Comparison of ENCODE assay signal across 7 cellular contexts in genomic region chr4:6308890-6309643, GRCh38. TPM values are rescaled to one million over a fixed set of nuclear protein-coding genes. Genes with fewer than 3 reads are reported as not detected.
DNase-seq lines count a peak whose midpoint lies in the region; ATAC-seq and TF ChIP-seq lines count a peak whose summit lies in the region.

No MANE protein-coding gene starts in this region.

- no peak overlapping the region for H2BK15ac ChIP-seq in IMR-90 (ENCODE audit: low read depth, low read length)

- H3K23ac ChIP-seq in IMR-90 (ENCODE audit: low read depth, low read length), result no peak overlapping the region

- peaks cover 3% of the 10 kb centered on the region; the same call in 1 of the 2 replicates for H3K36me3 ChIP-seq in IMR-90 (ENCODE audit: control insufficient read depth, insufficient read depth, low read length)

- H2BK5ac ChIP-seq in IMR-90 (ENCODE audit: low read depth, low read length, poor library complexity, severe bottlenecking), result no peak overlapping the region

- WGBS in IMR-90 (ENCODE audit: extremely low coverage in 2 of 2, insufficient read length in 1 of 2), 2 experiments, result 10% methylated on average over 23 of the region's 65 CpGs; no CpG with 5 or more reads in 1 of the 2 experiments

- peak; percentile 62 for ATAC-seq in IMR-90 (ENCODE audit: low read depth)
- no peak for ATAC-seq in GM18907 (IDR thresholded peaks at IDR 0.05; ENCODE audit: unreplicated experiment)
- ATAC-seq in GM19455 (IDR thresholded peaks at IDR 0.05; ENCODE audit: unreplicated experiment), result no peak
- ATAC-seq in HG02623 (IDR thresholded peaks at IDR 0.05; ENCODE audit: unreplicated experiment), result no peak

- CTCF ChIA-PET in IMR-90 (lab: Yijun Ruan, JAX), result no interaction called here

- H2BK20ac ChIP-seq in IMR-90 (ENCODE audit: low read depth, low read length), result no peak overlapping the region

- H3K14ac ChIP-seq in IMR-90 (replicated peaks; ENCODE audit: low read depth, low read length), result no peak overlapping the region

- TF ChIP-seq RAD21 in IMR-90 (IDR thresholded peaks at IDR 0.05; ENCODE audit: low read length), result no peak

- H3K4me3 ChIP-seq in IMR-90 (ENCODE audit: insufficient read depth, low read depth, low read length) (peak overlapping the region; percentile 21), iPS-11a (ENCODE audit: low read depth, low read length) (peak overlapping the region; percentile 14)

- no peak overlapping the region for H3K4ac ChIP-seq in IMR-90 (ENCODE audit: low read depth, low read length)

- H3K4me1 ChIP-seq in IMR-90 (ENCODE audit: control insufficient read depth, insufficient read depth, low read length), result no peaks in the 10 kb centered on the region

- no peak overlapping the region; the same call in 1 of the 2 replicates for H3K4me2 ChIP-seq in IMR-90 (ENCODE audit: low read depth, low read length)

- in situ Hi-C loops in IMR-90 (cut with MboI; ENCODE audit: low sequenced_read_pairs), result no loop called here

- intact Hi-C loops in IMR-90 (cut with micrococcal nuclease), result no loop called here

- H3K27me3 ChIP-seq in IMR-90 (ENCODE audit: control insufficient read depth, insufficient read depth, low read length), result peaks cover 28% of the 10 kb centered on the region

- peaks cover 5% of the 10 kb centered on the region for H3K9me3 ChIP-seq in IMR-90 (ENCODE audit: control insufficient read depth, insufficient read depth, low read length)

- dilution Hi-C loops in IMR-90 (cut with HindIII; ENCODE audit: low sequenced_read_pairs, unreplicated experiment), result no loop called here

- no TSS peak for BruUV-seq in IMR-90 (replicated peaks; lab: Mats Ljungman, UMichigan)

- no peak overlapping the region for H3K18ac ChIP-seq in IMR-90 (ENCODE audit: low read depth, low read length)

- no peak overlapping the region for H3K27ac ChIP-seq in IMR-90 (ENCODE audit: insufficient read depth, low read length)

- no peak overlapping the region for H4K5ac ChIP-seq in IMR-90 (ENCODE audit: low read depth, low read length)

- no peak overlapping the region for H2AK5ac ChIP-seq in IMR-90 (ENCODE audit: low read depth, low read length)

- H2AFZ ChIP-seq in IMR-90 (replicated peaks; ENCODE audit: low read length, poor library complexity), result peak overlapping the region; percentile 43

- POLR2A ChIA-PET in IMR-90 (lab: Charles Lee; ENCODE audit: unreplicated experiment), result interaction anchor here (0.6 kb wide), 1 partner anchor 11 kb away, joined by 3 read pairs; no protein-coding TSS in a partner anchor

- no peak for TF ChIP-seq CTCF in IMR-90 (conservative IDR thresholded peaks at IDR 0.05; ENCODE audit: low read depth, low read length)

- TF ChIP-seq POLR2A in IMR-90 (IDR thresholded peaks at IDR 0.05; ENCODE audit: low read depth, low read length), result no peak

- H4K8ac ChIP-seq in IMR-90 (ENCODE audit: low read depth in 2 of 2, low read length in 2 of 2), result no peak overlapping the region

- no peak overlapping the region for H3K56ac ChIP-seq in IMR-90 (ENCODE audit: extremely low read depth, insufficient read depth, low read length)

- no peaks in the 10 kb centered on the region; the same call in 1 of the 2 replicates for H4K20me1 ChIP-seq in IMR-90 (ENCODE audit: insufficient read depth, low read length)

- no peak overlapping the region for H4K91ac ChIP-seq in IMR-90 (ENCODE audit: insufficient read depth, low read depth, low read length)

- H3K79me1 ChIP-seq in IMR-90 (ENCODE audit: low read depth in 1 of 2, low read length in 2 of 2), result no peaks in the 10 kb centered on the region

- H2BK120ac ChIP-seq in IMR-90 (ENCODE audit: low read depth, low read length), result no peak overlapping the region

- DNase-seq in IMR-90, result no peak
- peak; percentile 3 for DNase-seq in activated CD8-positive, alpha-beta memory T cell treated with anti-CD3 and anti-CD28 coated beads, Interleukin-2, amount 50 U/mL, for 1 hour (ENCODE audit: extremely low read depth)
- peak; percentile 33 for DNase-seq in stimulated activated CD8-positive, alpha-beta memory T cell treated with anti-CD3 and anti-CD28 coated beads, Interleukin-4, amount 100 ng/mL, for 24 hours (ENCODE audit: low read depth)

- no peak overlapping the region for H2AK9ac ChIP-seq in IMR-90 (replicated peaks; ENCODE audit: low read depth, low read length, poor library complexity)

- no peak overlapping the region for H3K9ac ChIP-seq in IMR-90 (ENCODE audit: low read depth, low read length)

- H3K9me1 ChIP-seq in IMR-90 (ENCODE audit: insufficient read depth, low read length), result no peaks in the 10 kb centered on the region

TF ChIP-seq in IMR-90, 13 proteins besides CTCF, POLR2A, EP300 and RAD21:
- TF ChIP-seq RCOR1 (IDR thresholded peaks at IDR 0.05; ENCODE audit: insufficient replicate concordance, low read length) (no peak), NFE2L2 (IDR thresholded peaks at IDR 0.05; ENCODE audit: low read depth, low read length) (no peak), FOS (IDR thresholded peaks at IDR 0.05; ENCODE audit: low read depth, low read length) (no peak), SMC3 (IDR thresholded peaks at IDR 0.05; ENCODE audit: low read depth, low read length) (no peak), RFX5 (IDR thresholded peaks at IDR 0.05; ENCODE audit: low read depth, low read length) (no peak)
TF ChIP-seq in IMR-90: peak in this region for 0.

RNA-seq across cellular contexts. Expression of gene WFS1, which starts 39.4 kb away (rescaled TPM):
- 9.7 TPM in 2 replicates for total RNA-seq in IMR-90 (2012; rRNA removed)
- polyA plus RNA-seq in IMR-90 (2012; rRNA removed), result 42.4 and 47.7 TPM in 2 replicates
- polyA plus RNA-seq in IMR-90 (2012; cell fraction: cytosol; rRNA removed), result 22.0 and 71.4 TPM in 2 replicates
- polyA plus RNA-seq in IMR-90 (2012; cell fraction: nucleus; rRNA removed; ENCODE audit: low replicate concordance), result 50.6 and 96.4 TPM in 2 replicates
